18 cellular contexts compared by ENCODE assay signal in genomic region chr14:48023881-48024280, GRCh38.
"Had no signal": no experiment of that assay in that cellular context is flagged by ENCODE, and none has a peak within 500 bp of the region (broad histone marks: within the 10 kb centered on the region; RNA-seq: fewer than 3 reads in every experiment).

No MANE protein-coding gene starts in this region.

- FAIRE-seq: colon, kidney had no signal

- H3K27me3 ChIP-seq: body of pancreas, spleen, testis had no signal

- H3K9me3 ChIP-seq: body of pancreas, prostate gland, testis had no signal

- H3K36me3 ChIP-seq: prostate gland, spleen had no signal

- DNase-seq: activated gamma-delta T cell treated with Interleukin-2 at 50 U/mL for 16 hours; activated T-cell treated with anti-CD3 and anti-CD28 coated beads, Interleukin-2, amount 50 U/mL, for 1 hour; anterior cingulate cortex; body of pancreas; caudate nucleus; effector memory CD4-positive, alpha-beta T cell; foreskin melanocyte; kidney; midbrain; natural killer cell; spleen; stimulated activated CD4-positive, alpha-beta T cell treated with anti-CD3 and anti-CD28 coated beads, Interleukin-4, amount 100 ng/mL, for 1 hour; stimulated activated naive CD4-positive, alpha-beta T cell; testis had no signal

- H3K4me3 ChIP-seq: body of pancreas, prostate gland, spleen, testis had no signal

- H3K27ac ChIP-seq: body of pancreas, prostate gland, spleen, testis had no signal

- ATAC-seq: body of pancreas, esophagus mucosa, natural killer cell, WTC11 had no signal

- H3K4me1 ChIP-seq: body of pancreas, prostate gland, spleen, testis had no signal
